8 cellular contexts compared by ENCODE assay signal in genomic region chr1:206544562-206545257, GRCh38. TPM values are rescaled to one million over a fixed set of nuclear protein-coding genes. Genes with fewer than 3 reads are reported as not detected.
A peak's percentile ranks its signal among the peaks of the same experiment; 100 is the strongest.
DNase-seq lines count a peak whose midpoint lies in the region; ATAC-seq and TF ChIP-seq lines count a peak whose summit lies in the region.

No MANE protein-coding gene starts in this region.

- H3K9me3 Mint-ChIP-seq in CD4-positive, alpha-beta T cell, result no peaks in the 10 kb centered on the region
- H3K9me3 Mint-ChIP-seq in activated CD4-positive, alpha-beta T cell treated with anti-CD3 and anti-CD28 coated beads, Interleukin-2, amount 10 ng/mL, durations not matched to agents 24 days and 14 days, result no peaks in the 10 kb centered on the region

- peak; percentile 95 for TF ChIP-seq CTCF in CD4-positive, alpha-beta T cell (IDR thresholded peaks at IDR 0.05)
- peak; percentile 87 for TF ChIP-seq CTCF in lower lobe of right lung (IDR thresholded peaks at IDR 0.05)

- CTCF ChIA-PET in CD4-positive, alpha-beta T cell (lab: Charles Lee), result interaction anchor here (0.6 to 3.5 kb wide), 30 partner anchors 11 to 438 kb away, joined by 3 to 99 read pairs (median 6); partner anchors contain the start of genes EIF2D and FCMR

- ATAC-seq in CD4-positive, alpha-beta T cell (ENCODE audit: poor library complexity), result peak; percentile 96
- peak; percentile 75 to 80 for ATAC-seq in lower lobe of right lung
- no peak for ATAC-seq in HG03457 (IDR thresholded peaks at IDR 0.05; ENCODE audit: unreplicated experiment)

- H3K36me3 Mint-ChIP-seq in CD4-positive, alpha-beta T cell (ENCODE audit: low read depth), result no peaks in the 10 kb centered on the region
- peaks cover 6% of the 10 kb centered on the region for H3K36me3 Mint-ChIP-seq in activated CD4-positive, alpha-beta T cell treated with anti-CD3 and anti-CD28 coated beads, Interleukin-2, amount 10 ng/mL, durations not matched to agents 24 days and 14 days (ENCODE audit: low read depth)

- H3K36me3 ChIP-seq in HAP-1 (replicated peaks) (no peaks in the 10 kb centered on the region), lower lobe of right lung (no peaks in the 10 kb centered on the region)

- no peak overlapping the region for H3K4me3 Mint-ChIP-seq in CD4-positive, alpha-beta T cell
- H3K4me3 Mint-ChIP-seq in activated CD4-positive, alpha-beta T cell treated with anti-CD3 and anti-CD28 coated beads, Interleukin-2, amount 10 ng/mL, durations not matched to agents 24 days and 14 days, result no peak overlapping the region

- H3K4me1 ChIP-seq in HAP-1 (no peaks in the 10 kb centered on the region), lower lobe of right lung (peaks cover 14% of the 10 kb centered on the region)

- DNase-seq in CD4-positive, alpha-beta T cell, result peak; percentile 68 to 89 (median 80)
- peak; percentile 42 to 88 for DNase-seq in HAP-1 (ENCODE audit: low spot score in 2 of 2)
- peak; percentile 9 for DNase-seq in NCI-H446 treated with DMSO at 0.1 percent for 48 hours (lab: John Stamatoyannopoulos, UW)
- peak; percentile 96 for DNase-seq in activated CD4-positive, alpha-beta T cell treated with anti-CD3 and anti-CD28 coated beads, Interleukin-2, amount 10 ng/mL, durations not matched to agents 24 days and 14 days
- peak; percentile 31 for DNase-seq in dedifferentiated amniotic fluid mesenchymal stem cell (ENCODE audit: extremely low spot score)
- DNase-seq in lower lobe of right lung, result peak; percentile 80
- DNase-seq in stimulated activated CD8-positive, alpha-beta memory T cell treated with anti-CD3 and anti-CD28 coated beads, Interleukin-15, amount 100 ng/mL, for 48 hours (ENCODE audit: low read depth in 2 of 2), result peak; percentile 63 to 68

- H3K27me3 Mint-ChIP-seq in CD4-positive, alpha-beta T cell, result no peaks in the 10 kb centered on the region
- H3K27me3 Mint-ChIP-seq in activated CD4-positive, alpha-beta T cell treated with anti-CD3 and anti-CD28 coated beads, Interleukin-2, amount 10 ng/mL, durations not matched to agents 24 days and 14 days, result no peaks in the 10 kb centered on the region

- in situ Hi-C loops in HAP-1 (cut with MboI; ENCODE audit: low sequenced_read_pairs), result loop anchor here (5.0 kb wide), 1 partner anchor 43 kb away; no protein-coding TSS in a partner anchor

- H3K27ac ChIP-seq in CD4-positive, alpha-beta T cell (ENCODE audit: low read depth, low read length), result no peak overlapping the region
- no peak overlapping the region for H3K27ac ChIP-seq in lower lobe of right lung

- H3K4me3 ChIP-seq in HAP-1, result no peak overlapping the region
- no peak overlapping the region for H3K4me3 ChIP-seq in lower lobe of right lung

- POLR2A ChIA-PET in CD4-positive, alpha-beta T cell (lab: Charles Lee), result interaction anchor here (0.6 to 3.0 kb wide), 13 partner anchors 13 to 85 kb away, joined by 3 to 37 read pairs (median 5); partner anchors contain the start of gene EIF2D

- no peak overlapping the region for H3K27ac Mint-ChIP-seq in CD4-positive, alpha-beta T cell
- peak overlapping the region; percentile 66 for H3K27ac Mint-ChIP-seq in activated CD4-positive, alpha-beta T cell treated with anti-CD3 and anti-CD28 coated beads, Interleukin-2, amount 10 ng/mL, durations not matched to agents 24 days and 14 days

- peaks cover 24% of the 10 kb centered on the region for H3K4me1 Mint-ChIP-seq in CD4-positive, alpha-beta T cell (ENCODE audit: low read depth)
- peaks cover 17% of the 10 kb centered on the region for H3K4me1 Mint-ChIP-seq in activated CD4-positive, alpha-beta T cell treated with anti-CD3 and anti-CD28 coated beads, Interleukin-2, amount 10 ng/mL, durations not matched to agents 24 days and 14 days

- no peaks in the 10 kb centered on the region for H3K27me3 ChIP-seq in CD4-positive, alpha-beta T cell (ENCODE audit: control insufficient read depth, insufficient read depth, low read length)
- H3K27me3 ChIP-seq in HAP-1 (ENCODE audit: low read depth) (no peaks in the 10 kb centered on the region), lower lobe of right lung (ENCODE audit: low read depth) (no peaks in the 10 kb centered on the region)

- intact Hi-C loops in CD4-positive, alpha-beta T cell (cut with DNase I, micrococcal nuclease), result loop anchor here (1.0 to 10.0 kb wide), 7 partner anchors 12 to 120 kb away; no protein-coding TSS in a partner anchor
- intact Hi-C loops in activated CD4-positive, alpha-beta T cell treated with anti-CD3 and anti-CD28 coated beads, Interleukin-2, amount 10 ng/mL, durations not matched to agents 24 days and 14 days (cut with micrococcal nuclease), result loop anchor here (1.0 to 2.0 kb wide), 5 partner anchors 12 to 54 kb away; no protein-coding TSS in a partner anchor
- intact Hi-C loops in lower lobe of right lung (cut with DNase I), result no loop called here

- H3K9me3 ChIP-seq in CD4-positive, alpha-beta T cell (ENCODE audit: control insufficient read depth, low read length), result no peaks in the 10 kb centered on the region
- H3K9me3 ChIP-seq in HAP-1, result no peaks in the 10 kb centered on the region
- no peaks in the 10 kb centered on the region for H3K9me3 ChIP-seq in lower lobe of right lung

RNA-seq across cellular contexts. Expression of gene RASSF5, which starts 37.4 kb away (rescaled TPM):
- total RNA-seq in CD4-positive, alpha-beta T cell, result 100 to 1,000 TPM; 153 to 156 TPM
- total RNA-seq in activated CD4-positive, alpha-beta T cell treated with anti-CD3 and anti-CD28 coated beads, Interleukin-2, amount 10 ng/mL, durations not matched to agents 24 days and 14 days, result 193 and 196 TPM in 2 replicates
- 48.2 TPM for total RNA-seq in lower lobe of right lung

Comparison
In these comparisons a context has a peak if more than half of its experiments do, and no peak if none do; other contexts are left out.
1. DNase-seq: peak in every context shown above with its lines; median percentile 96 in activated CD4-positive, alpha-beta T cell treated with anti-CD3 and anti-CD28 coated beads, Interleukin-2, amount 10 ng/mL, durations not matched to agents 24 days and 14 days; 80 in lower lobe of right lung; 80 in CD4-positive, alpha-beta T cell; 66 in stimulated activated CD8-positive, alpha-beta memory T cell treated with anti-CD3 and anti-CD28 coated beads, Interleukin-15, amount 100 ng/mL, for 48 hours; 65 in HAP-1; 31 in dedifferentiated amniotic fluid mesenchymal stem cell; 9 in NCI-H446 treated with DMSO at 0.1 percent for 48 hours.